ENCODE assay signal across 36 cellular contexts in the genomic region with DNA sequence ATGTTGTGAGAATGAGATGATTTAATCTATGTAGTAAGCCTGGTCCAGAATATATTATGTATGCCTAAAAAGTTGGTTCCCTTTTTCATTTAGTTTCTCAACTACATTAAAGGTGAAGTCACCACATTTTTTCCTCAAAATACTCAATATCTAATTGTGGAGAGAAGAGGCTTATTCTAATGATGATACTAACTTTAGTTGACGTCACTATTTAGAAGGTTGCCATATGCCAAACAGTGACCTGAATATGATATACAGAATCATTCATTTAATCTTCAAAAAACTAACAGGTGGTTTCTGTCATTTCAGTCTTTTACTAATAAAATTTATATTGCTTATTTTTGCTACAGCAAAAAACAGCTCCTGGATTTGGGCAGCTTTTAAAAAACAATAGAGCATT.
"Had no signal": no experiment of that assay in that cellular context is flagged by ENCODE, and none has a peak within 500 bp of the region (broad histone marks: within the 10 kb centered on the region; RNA-seq: fewer than 3 reads in every experiment).

No MANE protein-coding gene starts in this region.

- DNase-seq: Karpas-422, Kasumi-1, MG63, MM.1S, MV-4-11, NCI-H1048, NCI-H1092, NCI-H1092 treated with DMSO at 0.1 percent for 48 hours, NCI-H1105, NCI-H1105 treated with DMSO at 0.1 percent for 48 hours, NCI-H1417, NCI-H1417 treated with DMSO at 0.1 percent for 48 hours, NCI-H1436, NCI-H1436 treated with DMSO at 0.1 percent for 48 hours, NCI-H146, NCI-H1694, NCI-H1694 treated with DMSO at 0.1 percent for 48 hours, NCI-H187, NCI-H187 treated with DMSO at 0.1 percent for 48 hours, NCI-H1930, NCI-H2029, NCI-H2029 treated with DMSO at 0.1 percent for 48 hours, NCI-H2081, NCI-H2081 treated with DMSO at 0.1 percent for 48 hours, NCI-H2107, NCI-H2171, NCI-H2171 treated with DMSO at 0.1 percent for 48 hours, NCI-H2227 treated with DMSO at 0.1 percent for 48 hours, NCI-H226, NCI-H345, NCI-H446, NCI-H446 treated with DMSO at 0.1 percent for 48 hours, NCI-H510A, NCI-H510A treated with DMSO at 0.1 percent for 48 hours, NCI-H524, NCI-H524 treated with DMSO at 0.1 percent for 48 hours had no signal

- H3K4me3 ChIP-seq: MG63 had no signal

- H3K36me3 ChIP-seq: MG63 had no signal

- H3K27me3 ChIP-seq: MG63 had no signal

- H3K9me3 ChIP-seq: MG63 had no signal
